7 cellular contexts compared by ENCODE assay signal in the genomic region with DNA sequence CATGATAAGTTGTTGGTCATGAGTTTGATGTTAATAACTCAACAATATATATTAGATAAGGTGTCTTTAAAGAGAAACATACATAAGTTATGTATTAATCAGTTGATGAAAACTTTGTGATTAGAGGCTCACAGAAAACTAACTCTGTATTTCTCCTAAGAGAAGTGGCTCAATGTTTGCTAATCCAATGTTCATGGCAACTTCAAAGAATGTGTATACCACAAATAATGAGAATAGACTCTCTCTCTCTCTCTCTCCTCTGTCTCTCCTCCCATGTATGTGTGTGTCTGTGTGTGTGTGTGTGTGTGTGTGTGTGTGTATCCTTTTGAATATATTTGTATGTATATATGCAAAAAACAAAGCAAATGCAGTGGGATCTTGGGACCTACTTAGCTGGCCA.
"Had no signal": no experiment of that assay in that cellular context is flagged by ENCODE, and none has a peak within 500 bp of the region (broad histone marks: within the 10 kb centered on the region; RNA-seq: fewer than 3 reads in every experiment).

No MANE protein-coding gene starts in this region.

- H3K36me3 ChIP-seq: HAP-1 had no signal

- H3K4me3 ChIP-seq: GM23338, HAP-1 had no signal

- DNase-seq: H7, HFFc6, KBM-7 had no signal

- H3K36me3 Mint-ChIP-seq: IgD-negative memory B cell had no signal

- H3K4me3 Mint-ChIP-seq: GM23338, HFFc6, IgD-negative memory B cell had no signal

- H3K4me1 Mint-ChIP-seq: GM23338, IgD-negative memory B cell had no signal

- H3K4me1 ChIP-seq: HAP-1 had no signal

- ATAC-seq: GM23338, HCT116 had no signal

- H3K27ac Mint-ChIP-seq: GM23338, HFFc6, IgD-negative memory B cell had no signal

- H3K27me3 Mint-ChIP-seq: IgD-negative memory B cell had no signal

- H3K9me3 ChIP-seq: HAP-1 had no signal
